In the genomic region with DNA sequence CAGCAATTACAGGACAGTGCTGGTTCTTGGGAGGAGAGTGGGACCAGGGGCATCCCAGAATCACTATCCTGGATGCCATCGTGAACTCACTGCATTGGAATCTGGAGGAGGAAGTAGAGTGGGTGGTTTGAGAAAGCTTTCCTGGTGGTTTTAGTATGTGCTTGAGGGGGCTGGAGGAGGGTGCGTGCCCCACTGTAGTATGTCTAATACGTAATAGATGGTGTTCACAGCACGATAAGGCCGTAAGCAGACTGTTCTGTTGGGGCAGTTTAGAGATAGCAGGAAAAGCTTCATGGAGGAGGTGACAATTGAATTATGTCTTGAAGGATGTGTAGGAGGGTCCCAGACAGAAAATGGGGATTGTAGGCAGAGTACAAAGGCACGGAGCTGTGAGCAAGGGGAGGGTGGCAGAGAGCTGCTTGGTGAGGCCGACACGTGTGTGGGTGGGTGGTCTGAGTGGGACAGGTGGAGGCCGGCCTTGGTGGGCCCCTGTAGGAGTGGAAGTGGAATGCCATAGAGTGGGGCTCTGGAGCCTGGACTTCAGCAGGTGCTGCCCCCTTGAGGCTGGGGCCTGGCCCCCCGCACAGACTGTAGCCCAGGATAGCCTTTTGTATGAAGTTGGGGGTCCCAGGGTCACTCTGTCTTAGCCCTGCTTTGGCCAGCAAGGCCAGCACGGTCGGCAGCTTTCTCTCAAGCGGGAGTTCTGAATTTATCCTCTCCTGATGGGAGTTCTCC, we compare ENCODE assay signal across 9 cellular contexts. TPM values are rescaled to one million over a fixed set of nuclear protein-coding genes. Genes with fewer than 3 reads are reported as not detected.
DNase-seq lines count a peak whose midpoint lies in the region; ATAC-seq and TF ChIP-seq lines count a peak whose summit lies in the region.
"Had no signal": no experiment of that assay in that cellular context is flagged by ENCODE, and none has a peak within 500 bp of the region (broad histone marks: within the 10 kb centered on the region; RNA-seq: fewer than 3 reads in every experiment).

No MANE protein-coding gene starts in this region.

- H3K4me1 ChIP-seq in DND-41 (ENCODE audit: insufficient read depth, low read length) (no peaks in the 10 kb centered on the region), MM.1S (ENCODE audit: low read length) (peaks cover 38% of the 10 kb centered on the region)
- H3K4me1 ChIP-seq: HAP-1 had no signal

- H3K4me3 ChIP-seq in DND-41 (ENCODE audit: low read depth in 1 of 2, low read length in 2 of 2) (no peak overlapping the region), MM.1S (ENCODE audit: low read length) (no peak overlapping the region)
- H3K4me3 ChIP-seq: HAP-1 had no signal

- H3K36me3 Mint-ChIP-seq in effector memory CD8-positive, alpha-beta T cell (ENCODE audit: insufficient read depth), result no peaks in the 10 kb centered on the region

- H3K79me2 ChIP-seq in DND-41 (ENCODE audit: insufficient read depth, low read length), result no peaks in the 10 kb centered on the region
- peaks cover 69% of the 10 kb centered on the region for H3K79me2 ChIP-seq in MM.1S (ENCODE audit: low read length)

- H4K20me1 ChIP-seq in DND-41 (ENCODE audit: insufficient read depth, low read length), result no peaks in the 10 kb centered on the region
- 0 out of 2 replicates have a peak, but pooled peaks cover 4% of the 10 kb centered on the region for H4K20me1 ChIP-seq in MM.1S (ENCODE audit: insufficient read depth, low read length)

- H3K9me3 ChIP-seq in DND-41 (ENCODE audit: insufficient read depth, low read length, severe bottlenecking) (no peaks in the 10 kb centered on the region), MM.1S (replicated peaks; ENCODE audit: insufficient read depth, low read length) (no peaks in the 10 kb centered on the region)
- H3K9me3 ChIP-seq: HAP-1 had no signal

- H3K9me3 Mint-ChIP-seq in effector memory CD8-positive, alpha-beta T cell, result no peaks in the 10 kb centered on the region

- no peaks in the 10 kb centered on the region for H3K9me2 ChIP-seq in MM.1S (replicated peaks; ENCODE audit: insufficient read depth, low read length)

- DNase-seq in DND-41 (no peak), MM.1S (no peak), omental fat pad (ENCODE audit: low spot score) (no peak), GM19238 (ENCODE audit: insufficient read length, low spot score) (no peak), SKM-1 (lab: John Stamatoyannopoulos, UW; ENCODE audit: unreplicated experiment) (no peak), left colon (no peak), cerebellum (ENCODE audit: low spot score) (no peak)
- no peak for DNase-seq in effector memory CD8-positive, alpha-beta T cell

- H3F3A ChIP-seq in MM.1S (ENCODE audit: insufficient read depth, low read length), result peaks cover 50% of the 10 kb centered on the region

- ATAC-seq in DND-41 (ENCODE audit: insufficient read depth, low read depth), result no peak
- ATAC-seq in effector memory CD8-positive, alpha-beta T cell (replicated peaks), result no peak
- ATAC-seq in omental fat pad (ENCODE audit: low FRiP score), result peak; percentile 65
- no peak for ATAC-seq in left colon

- H3K27ac ChIP-seq in DND-41 (ENCODE audit: low read length) (no peak overlapping the region), MM.1S (ENCODE audit: low read length) (no peak overlapping the region)

- no peak overlapping the region for H3K4me2 ChIP-seq in DND-41 (ENCODE audit: insufficient read depth, low read length)
- no peak overlapping the region for H3K4me2 ChIP-seq in MM.1S (ENCODE audit: low read depth, low read length)

- H3K36me3 ChIP-seq in DND-41 (ENCODE audit: insufficient read depth, low read length), result no peaks in the 10 kb centered on the region
- peaks cover 34% of the 10 kb centered on the region for H3K36me3 ChIP-seq in MM.1S (replicated peaks; ENCODE audit: insufficient read depth, low read length)
- H3K36me3 ChIP-seq: HAP-1 had no signal

- H3K4me3 Mint-ChIP-seq in effector memory CD8-positive, alpha-beta T cell, result peak overlapping the region in 1 of 2 donors; percentile 35

- peaks cover 20 to 26% of the 10 kb centered on the region in 2 donors for H3K4me1 Mint-ChIP-seq in effector memory CD8-positive, alpha-beta T cell (ENCODE audit: low read depth in 2 of 2)

- intact Hi-C loops in left colon (cut with DNase I, micrococcal nuclease), result no loop called here

- H3K27me3 ChIP-seq in DND-41 (ENCODE audit: insufficient read depth, low read length, poor library complexity), result peaks cover 10% of the 10 kb centered on the region
- no peaks in the 10 kb centered on the region for H3K27me3 ChIP-seq in MM.1S (replicated peaks; ENCODE audit: insufficient read depth, low read length)

- no peak overlapping the region for H3K9ac ChIP-seq in DND-41 (ENCODE audit: low read depth, low read length)
- H3K9ac ChIP-seq in MM.1S (ENCODE audit: low read length), result no peak overlapping the region

- H3K27me3 Mint-ChIP-seq in effector memory CD8-positive, alpha-beta T cell, result peaks cover 0 to 10% of the 10 kb centered on the region in 2 donors

- H3K27ac Mint-ChIP-seq in effector memory CD8-positive, alpha-beta T cell, result peak overlapping the region; percentile 10 to 77

- H2AFZ ChIP-seq in DND-41 (ENCODE audit: low read depth, low read length), result no peak overlapping the region
- H2AFZ ChIP-seq in MM.1S (ENCODE audit: low read length), result no peak overlapping the region

- TF ChIP-seq CTCF in DND-41 (IDR thresholded peaks at IDR 0.05; ENCODE audit: borderline replicate concordance, extremely low read depth, low read length, poor library complexity, severe bottlenecking) (peak; percentile 53), MM.1S (IDR thresholded peaks at IDR 0.05; ENCODE audit: low read length) (peak; percentile 51), omental fat pad (IDR thresholded peaks at IDR 0.05) (no peak)

RNA-seq across cellular contexts. Expression of a gene that starts 37.0 kb away (rescaled TPM):
- 10 to 100 TPM; 41.1 to 98.1 (median 62.5) TPM for total RNA-seq in omental fat pad
- total RNA-seq in left colon, result 10 to 100 TPM; 32.9 to 51.4 TPM
- total RNA-seq in cerebellum, result 4.7 TPM

RNA-seq across cellular contexts. Expression of a gene that starts 59.8 kb away (rescaled TPM):
- total RNA-seq in omental fat pad, result 10 to 100 TPM in 1 of 4 donors, 1 to 10 TPM in 3; 6.4 to 15.3 (median 7.7) TPM
- 1 to 10 TPM in 1 of 2 donors, under 1 TPM in 1; 0.70 to 1.0 TPM for total RNA-seq in left colon
- 0.82 TPM for total RNA-seq in cerebellum

Comparison
In these comparisons a context has a peak if more than half of its experiments do, and no peak if none do; other contexts are left out.
1. CTCF ChIP-seq: peak in DND-41 (single experiment) and MM.1S (single experiment); none in omental fat pad (0 of 3).